1 cellular context compared by ENCODE assay signal in the genomic region with DNA sequence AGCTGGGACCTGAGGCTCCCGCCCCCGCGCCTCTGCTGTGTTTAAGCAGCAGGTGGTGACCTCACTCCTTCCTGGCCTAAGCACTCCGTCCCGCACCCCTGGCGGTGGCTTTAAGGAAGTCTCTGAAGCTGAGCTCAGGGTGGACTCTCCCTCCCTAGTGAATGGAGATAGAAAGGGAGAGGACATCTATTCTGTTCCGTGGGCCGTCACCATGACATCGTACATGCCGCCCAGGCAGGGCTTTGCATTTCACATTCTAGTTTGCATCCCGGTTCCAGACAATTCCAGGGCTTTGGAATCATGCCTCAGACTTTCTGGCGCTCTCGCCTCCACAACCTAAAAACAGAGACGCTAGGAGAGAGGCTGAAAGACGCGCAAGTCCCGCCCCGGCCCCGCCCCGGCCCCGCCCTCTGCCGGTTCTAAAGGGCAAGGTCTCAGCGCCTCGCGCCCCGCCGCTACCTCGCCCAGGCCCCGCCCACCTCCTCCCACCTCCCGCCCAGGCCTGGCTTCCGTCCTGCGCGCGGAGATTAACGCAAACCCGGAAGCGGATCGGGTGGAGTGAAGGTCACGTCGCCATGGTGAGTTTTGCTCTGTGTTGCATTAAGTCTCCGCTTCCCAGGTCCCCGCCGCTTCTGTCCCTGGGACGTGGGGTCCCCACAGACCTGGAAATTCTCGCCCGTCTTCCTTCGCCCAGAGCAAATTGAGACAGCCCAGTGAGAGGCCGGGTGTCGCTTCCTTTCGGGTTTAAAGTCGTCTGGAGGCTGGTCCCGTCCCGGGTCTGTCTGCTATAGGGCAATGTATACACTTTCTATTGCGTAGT.
TF ChIP-seq lines count a peak whose summit lies in the region.

A gene (plus strand): TSS at position 535 of the 820 bp plus-strand sequence. CDS start 15,617 bp downstream, outside the sequence.

TF ChIP-seq in HEK293, 187 proteins besides CTCF, POLR2A, EP300 and RAD21 (continued from another document and continues in another):
- TF ChIP-seq, protein P1, sequence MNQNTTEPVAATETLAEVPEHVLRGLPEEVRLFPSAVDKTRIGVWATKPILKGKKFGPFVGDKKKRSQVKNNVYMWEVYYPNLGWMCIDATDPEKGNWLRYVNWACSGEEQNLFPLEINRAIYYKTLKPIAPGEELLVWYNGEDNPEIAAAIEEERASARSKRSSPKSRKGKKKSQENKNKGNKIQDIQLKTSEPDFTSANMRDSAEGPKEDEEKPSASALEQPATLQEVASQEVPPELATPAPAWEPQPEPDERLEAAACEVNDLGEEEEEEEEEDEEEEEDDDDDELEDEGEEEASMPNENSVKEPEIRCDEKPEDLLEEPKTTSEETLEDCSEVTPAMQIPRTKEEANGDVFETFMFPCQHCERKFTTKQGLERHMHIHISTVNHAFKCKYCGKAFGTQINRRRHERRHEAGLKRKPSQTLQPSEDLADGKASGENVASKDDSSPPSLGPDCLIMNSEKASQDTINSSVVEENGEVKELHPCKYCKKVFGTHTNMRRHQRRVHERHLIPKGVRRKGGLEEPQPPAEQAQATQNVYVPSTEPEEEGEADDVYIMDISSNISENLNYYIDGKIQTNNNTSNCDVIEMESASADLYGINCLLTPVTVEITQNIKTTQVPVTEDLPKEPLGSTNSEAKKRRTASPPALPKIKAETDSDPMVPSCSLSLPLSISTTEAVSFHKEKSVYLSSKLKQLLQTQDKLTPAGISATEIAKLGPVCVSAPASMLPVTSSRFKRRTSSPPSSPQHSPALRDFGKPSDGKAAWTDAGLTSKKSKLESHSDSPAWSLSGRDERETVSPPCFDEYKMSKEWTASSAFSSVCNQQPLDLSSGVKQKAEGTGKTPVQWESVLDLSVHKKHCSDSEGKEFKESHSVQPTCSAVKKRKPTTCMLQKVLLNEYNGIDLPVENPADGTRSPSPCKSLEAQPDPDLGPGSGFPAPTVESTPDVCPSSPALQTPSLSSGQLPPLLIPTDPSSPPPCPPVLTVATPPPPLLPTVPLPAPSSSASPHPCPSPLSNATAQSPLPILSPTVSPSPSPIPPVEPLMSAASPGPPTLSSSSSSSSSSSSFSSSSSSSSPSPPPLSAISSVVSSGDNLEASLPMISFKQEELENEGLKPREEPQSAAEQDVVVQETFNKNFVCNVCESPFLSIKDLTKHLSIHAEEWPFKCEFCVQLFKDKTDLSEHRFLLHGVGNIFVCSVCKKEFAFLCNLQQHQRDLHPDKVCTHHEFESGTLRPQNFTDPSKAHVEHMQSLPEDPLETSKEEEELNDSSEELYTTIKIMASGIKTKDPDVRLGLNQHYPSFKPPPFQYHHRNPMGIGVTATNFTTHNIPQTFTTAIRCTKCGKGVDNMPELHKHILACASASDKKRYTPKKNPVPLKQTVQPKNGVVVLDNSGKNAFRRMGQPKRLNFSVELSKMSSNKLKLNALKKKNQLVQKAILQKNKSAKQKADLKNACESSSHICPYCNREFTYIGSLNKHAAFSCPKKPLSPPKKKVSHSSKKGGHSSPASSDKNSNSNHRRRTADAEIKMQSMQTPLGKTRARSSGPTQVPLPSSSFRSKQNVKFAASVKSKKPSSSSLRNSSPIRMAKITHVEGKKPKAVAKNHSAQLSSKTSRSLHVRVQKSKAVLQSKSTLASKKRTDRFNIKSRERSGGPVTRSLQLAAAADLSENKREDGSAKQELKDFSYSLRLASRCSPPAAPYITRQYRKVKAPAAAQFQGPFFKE (tag by site-specific recombination; IDR thresholded peaks at IDR 0.05; ENCODE audit: borderline replicate concordance) = no peak
- TF ChIP-seq ZNF335 (tag by site-specific recombination; conservative IDR thresholded peaks at IDR 0.05) (peak; percentile 66), ZNF660 (tag by site-specific recombination; IDR thresholded peaks at IDR 0.05) (0 out of 2 replicates have a peak, but pooled peaks have one; percentile 26), ZNF561 (tag by site-specific recombination; IDR thresholded peaks at IDR 0.05; ENCODE audit: borderline replicate concordance) (peak; percentile 57; the same call in 1 of the 2 replicates), IKZF3 (tag by site-specific recombination; IDR thresholded peaks at IDR 0.05) (peak; percentile 42; the same call in 1 of the 2 replicates), ZNF223 (tag by site-specific recombination; IDR thresholded peaks at IDR 0.05) (no peak), ZNF394 (tag by site-specific recombination; IDR thresholded peaks at IDR 0.05; ENCODE audit: borderline replicate concordance) (peak; percentile 42; the same call in 1 of the 2 replicates), EGR2 (tag by site-specific recombination; IDR thresholded peaks at IDR 0.05; ENCODE audit: low read depth) (0 out of 2 replicates have a peak, but pooled peaks have one; percentile 25), ZNF133 (tag by site-specific recombination; IDR thresholded peaks at IDR 0.05) (0 out of 2 replicates have a peak, but pooled peaks have one; percentile 3), ZNF175 (tag by site-specific recombination; IDR thresholded peaks at IDR 0.05) (no peak), ZBTB1 (tag by site-specific recombination; IDR thresholded peaks at IDR 0.05) (no peak), ZXDB (tag by site-specific recombination; IDR thresholded peaks at IDR 0.05) (peak; percentile 17; the same call in 1 of the 2 replicates), ZNF560 (tag by site-specific recombination; IDR thresholded peaks at IDR 0.05; ENCODE audit: borderline replicate concordance) (peak; percentile 0; the same call in 1 of the 2 replicates), ZEB2 (tag by site-specific recombination; IDR thresholded peaks at IDR 0.05) (no peak), KLF10 (tag by site-specific recombination; IDR thresholded peaks at IDR 0.05) (peak; percentile 60; the same call in 1 of the 2 replicates), KLF8 (tag by site-specific recombination; IDR thresholded peaks at IDR 0.05) (0 out of 2 replicates have a peak, but pooled peaks have one; percentile 20), ZNF404 (tag by site-specific recombination; IDR thresholded peaks at IDR 0.05) (no peak), ZIC2 (tag by site-specific recombination; IDR thresholded peaks at IDR 0.05) (0 out of 2 replicates have a peak, but pooled peaks have one; percentile 18), ZBTB20 (tag by site-specific recombination; IDR thresholded peaks at IDR 0.05) (peak; percentile 77), ZNF621 (tag by site-specific recombination; IDR thresholded peaks at IDR 0.05) (no peak), ZNF670 (tag by site-specific recombination; IDR thresholded peaks at IDR 0.05; ENCODE audit: low read depth) (no peak), ZNF473 (tag by site-specific recombination; IDR thresholded peaks at IDR 0.05) (no peak), BCL11A (tag by site-specific recombination; IDR thresholded peaks at IDR 0.05; ENCODE audit: low read depth) (0 out of 2 replicates have a peak, but pooled peaks have one; percentile 33), ZNF274 (IDR thresholded peaks at IDR 0.05; ENCODE audit: low read length) (no peak), ZNF274 (tag by site-specific recombination; IDR thresholded peaks at IDR 0.05; ENCODE audit: borderline replicate concordance) (no peak), ZBTB48 (tag by site-specific recombination; IDR thresholded peaks at IDR 0.05) (no peak)
- TF ChIP-seq, protein P2, sequence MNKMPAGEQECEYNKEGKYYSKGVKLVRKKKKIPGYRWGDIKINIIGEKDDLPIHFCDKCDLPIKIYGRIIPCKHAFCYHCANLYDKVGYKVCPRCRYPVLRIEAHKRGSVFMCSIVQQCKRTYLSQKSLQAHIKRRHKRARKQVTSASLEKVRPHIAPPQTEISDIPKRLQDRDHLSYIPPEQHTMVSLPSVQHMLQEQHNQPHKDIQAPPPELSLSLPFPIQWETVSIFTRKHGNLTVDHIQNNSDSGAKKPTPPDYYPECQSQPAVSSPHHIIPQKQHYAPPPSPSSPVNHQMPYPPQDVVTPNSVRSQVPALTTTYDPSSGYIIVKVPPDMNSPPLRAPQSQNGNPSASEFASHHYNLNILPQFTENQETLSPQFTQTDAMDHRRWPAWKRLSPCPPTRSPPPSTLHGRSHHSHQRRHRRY (tag by site-specific recombination; IDR thresholded peaks at IDR 0.05) = no peak
- TF ChIP-seq, protein P3, sequence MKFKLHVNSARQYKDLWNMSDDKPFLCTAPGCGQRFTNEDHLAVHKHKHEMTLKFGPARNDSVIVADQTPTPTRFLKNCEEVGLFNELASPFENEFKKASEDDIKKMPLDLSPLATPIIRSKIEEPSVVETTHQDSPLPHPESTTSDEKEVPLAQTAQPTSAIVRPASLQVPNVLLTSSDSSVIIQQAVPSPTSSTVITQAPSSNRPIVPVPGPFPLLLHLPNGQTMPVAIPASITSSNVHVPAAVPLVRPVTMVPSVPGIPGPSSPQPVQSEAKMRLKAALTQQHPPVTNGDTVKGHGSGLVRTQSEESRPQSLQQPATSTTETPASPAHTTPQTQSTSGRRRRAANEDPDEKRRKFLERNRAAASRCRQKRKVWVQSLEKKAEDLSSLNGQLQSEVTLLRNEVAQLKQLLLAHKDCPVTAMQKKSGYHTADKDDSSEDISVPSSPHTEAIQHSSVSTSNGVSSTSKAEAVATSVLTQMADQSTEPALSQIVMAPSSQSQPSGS (tag by site-specific recombination; IDR thresholded peaks at IDR 0.05; ENCODE audit: low read depth) = peak; percentile 69
- TF ChIP-seq, protein P4, sequence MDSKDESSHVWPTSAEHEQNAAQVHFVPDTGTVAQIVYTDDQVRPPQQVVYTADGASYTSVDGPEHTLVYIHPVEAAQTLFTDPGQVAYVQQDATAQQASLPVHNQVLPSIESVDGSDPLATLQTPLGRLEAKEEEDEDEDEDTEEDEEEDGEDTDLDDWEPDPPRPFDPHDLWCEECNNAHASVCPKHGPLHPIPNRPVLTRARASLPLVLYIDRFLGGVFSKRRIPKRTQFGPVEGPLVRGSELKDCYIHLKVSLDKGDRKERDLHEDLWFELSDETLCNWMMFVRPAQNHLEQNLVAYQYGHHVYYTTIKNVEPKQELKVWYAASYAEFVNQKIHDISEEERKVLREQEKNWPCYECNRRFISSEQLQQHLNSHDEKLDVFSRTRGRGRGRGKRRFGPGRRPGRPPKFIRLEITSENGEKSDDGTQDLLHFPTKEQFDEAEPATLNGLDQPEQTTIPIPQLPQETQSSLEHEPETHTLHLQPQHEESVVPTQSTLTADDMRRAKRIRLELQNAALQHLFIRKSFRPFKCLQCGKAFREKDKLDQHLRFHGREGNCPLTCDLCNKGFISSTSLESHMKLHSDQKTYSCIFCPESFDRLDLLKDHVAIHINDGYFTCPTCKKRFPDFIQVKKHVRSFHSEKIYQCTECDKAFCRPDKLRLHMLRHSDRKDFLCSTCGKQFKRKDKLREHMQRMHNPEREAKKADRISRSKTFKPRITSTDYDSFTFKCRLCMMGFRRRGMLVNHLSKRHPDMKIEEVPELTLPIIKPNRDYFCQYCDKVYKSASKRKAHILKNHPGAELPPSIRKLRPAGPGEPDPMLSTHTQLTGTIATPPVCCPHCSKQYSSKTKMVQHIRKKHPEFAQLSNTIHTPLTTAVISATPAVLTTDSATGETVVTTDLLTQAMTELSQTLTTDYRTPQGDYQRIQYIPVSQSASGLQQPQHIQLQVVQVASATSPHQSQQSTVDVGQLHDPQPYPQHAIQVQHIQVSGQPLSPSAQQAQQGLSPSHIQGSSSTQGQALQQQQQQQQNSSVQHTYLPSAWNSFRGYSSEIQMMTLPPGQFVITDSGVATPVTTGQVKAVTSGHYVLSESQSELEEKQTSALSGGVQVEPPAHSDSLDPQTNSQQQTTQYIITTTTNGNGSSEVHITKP (tag by site-specific recombination; IDR thresholded peaks at IDR 0.05) = peak; percentile 69
- TF ChIP-seq, protein P5, sequence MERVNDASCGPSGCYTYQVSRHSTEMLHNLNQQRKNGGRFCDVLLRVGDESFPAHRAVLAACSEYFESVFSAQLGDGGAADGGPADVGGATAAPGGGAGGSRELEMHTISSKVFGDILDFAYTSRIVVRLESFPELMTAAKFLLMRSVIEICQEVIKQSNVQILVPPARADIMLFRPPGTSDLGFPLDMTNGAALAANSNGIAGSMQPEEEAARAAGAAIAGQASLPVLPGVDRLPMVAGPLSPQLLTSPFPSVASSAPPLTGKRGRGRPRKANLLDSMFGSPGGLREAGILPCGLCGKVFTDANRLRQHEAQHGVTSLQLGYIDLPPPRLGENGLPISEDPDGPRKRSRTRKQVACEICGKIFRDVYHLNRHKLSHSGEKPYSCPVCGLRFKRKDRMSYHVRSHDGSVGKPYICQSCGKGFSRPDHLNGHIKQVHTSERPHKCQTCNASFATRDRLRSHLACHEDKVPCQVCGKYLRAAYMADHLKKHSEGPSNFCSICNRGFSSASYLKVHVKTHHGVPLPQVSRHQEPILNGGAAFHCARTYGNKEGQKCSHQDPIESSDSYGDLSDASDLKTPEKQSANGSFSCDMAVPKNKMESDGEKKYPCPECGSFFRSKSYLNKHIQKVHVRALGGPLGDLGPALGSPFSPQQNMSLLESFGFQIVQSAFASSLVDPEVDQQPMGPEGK (tag by site-specific recombination; IDR thresholded peaks at IDR 0.05) = peak; percentile 32; the same call in 1 of the 2 replicates
- TF ChIP-seq, protein P6, sequence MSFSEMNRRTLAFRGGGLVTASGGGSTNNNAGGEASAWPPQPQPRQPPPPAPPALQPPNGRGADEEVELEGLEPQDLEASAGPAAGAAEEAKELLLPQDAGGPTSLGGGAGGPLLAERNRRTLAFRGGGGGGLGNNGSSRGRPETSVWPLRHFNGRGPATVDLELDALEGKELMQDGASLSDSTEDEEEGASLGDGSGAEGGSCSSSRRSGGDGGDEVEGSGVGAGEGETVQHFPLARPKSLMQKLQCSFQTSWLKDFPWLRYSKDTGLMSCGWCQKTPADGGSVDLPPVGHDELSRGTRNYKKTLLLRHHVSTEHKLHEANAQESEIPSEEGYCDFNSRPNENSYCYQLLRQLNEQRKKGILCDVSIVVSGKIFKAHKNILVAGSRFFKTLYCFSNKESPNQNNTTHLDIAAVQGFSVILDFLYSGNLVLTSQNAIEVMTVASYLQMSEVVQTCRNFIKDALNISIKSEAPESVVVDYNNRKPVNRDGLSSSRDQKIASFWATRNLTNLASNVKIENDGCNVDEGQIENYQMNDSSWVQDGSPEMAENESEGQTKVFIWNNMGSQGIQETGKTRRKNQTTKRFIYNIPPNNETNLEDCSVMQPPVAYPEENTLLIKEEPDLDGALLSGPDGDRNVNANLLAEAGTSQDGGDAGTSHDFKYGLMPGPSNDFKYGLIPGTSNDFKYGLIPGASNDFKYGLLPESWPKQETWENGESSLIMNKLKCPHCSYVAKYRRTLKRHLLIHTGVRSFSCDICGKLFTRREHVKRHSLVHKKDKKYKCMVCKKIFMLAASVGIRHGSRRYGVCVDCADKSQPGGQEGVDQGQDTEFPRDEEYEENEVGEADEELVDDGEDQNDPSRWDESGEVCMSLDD (tag by site-specific recombination; IDR thresholded peaks at IDR 0.05) = no peak
- TF ChIP-seq, protein P7, sequence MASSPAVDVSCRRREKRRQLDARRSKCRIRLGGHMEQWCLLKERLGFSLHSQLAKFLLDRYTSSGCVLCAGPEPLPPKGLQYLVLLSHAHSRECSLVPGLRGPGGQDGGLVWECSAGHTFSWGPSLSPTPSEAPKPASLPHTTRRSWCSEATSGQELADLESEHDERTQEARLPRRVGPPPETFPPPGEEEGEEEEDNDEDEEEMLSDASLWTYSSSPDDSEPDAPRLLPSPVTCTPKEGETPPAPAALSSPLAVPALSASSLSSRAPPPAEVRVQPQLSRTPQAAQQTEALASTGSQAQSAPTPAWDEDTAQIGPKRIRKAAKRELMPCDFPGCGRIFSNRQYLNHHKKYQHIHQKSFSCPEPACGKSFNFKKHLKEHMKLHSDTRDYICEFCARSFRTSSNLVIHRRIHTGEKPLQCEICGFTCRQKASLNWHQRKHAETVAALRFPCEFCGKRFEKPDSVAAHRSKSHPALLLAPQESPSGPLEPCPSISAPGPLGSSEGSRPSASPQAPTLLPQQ (tag by site-specific recombination; IDR thresholded peaks at IDR 0.05) = peak; percentile 19; the same call in 1 of the 2 replicates
